Comparison of ENCODE assay signal across 1 cellular context in genomic region chr11:102598272-102598671, GRCh38.
TF ChIP-seq lines count a peak whose summit lies in the region.

No MANE protein-coding gene starts in this region.

TF ChIP-seq in A549, 52 proteins besides CTCF, POLR2A, EP300 and RAD21 (continued from another document):
- TF ChIP-seq ATOH8 (CRISPR knock-in tag; IDR thresholded peaks at IDR 0.05; ENCODE audit: low read depth) (no peak), FOSL2 (IDR thresholded peaks at IDR 0.05) (no peak), FOSL2 (CRISPR knock-in tag; IDR thresholded peaks at IDR 0.05) (no peak), FOXS1 (CRISPR knock-in tag; IDR thresholded peaks at IDR 0.05) (no peak), RCOR1 (IDR thresholded peaks at IDR 0.05; ENCODE audit: low read depth, low read length) (no peak), HMGXB4 (CRISPR knock-in tag; IDR thresholded peaks at IDR 0.05; ENCODE audit: borderline replicate concordance) (no peak), KDM1A (IDR thresholded peaks at IDR 0.05; ENCODE audit: low read depth) (no peak), ZSCAN20 (CRISPR knock-in tag; IDR thresholded peaks at IDR 0.05) (no peak), CBX8 (IDR thresholded peaks at IDR 0.05) (no peak), SMC3 (IDR thresholded peaks at IDR 0.05) (no peak), FOSB (CRISPR knock-in tag; IDR thresholded peaks at IDR 0.05) (no peak)
